In genomic region chr1:25245809-25246599, GRCh38 we compare ENCODE assay signal across 8 cellular contexts. TPM values are rescaled to one million over a fixed set of nuclear protein-coding genes. Genes with fewer than 3 reads are reported as not detected.
DNase-seq lines count a peak whose midpoint lies in the region; ATAC-seq and TF ChIP-seq lines count a peak whose summit lies in the region.

No MANE protein-coding gene starts in this region.

- TF ChIP-seq POLR2A in prostate gland (IDR thresholded peaks at IDR 0.05) (no peak), GM18505 (IDR thresholded peaks at IDR 0.05; ENCODE audit: borderline replicate concordance, extremely low read depth, insufficient read depth, insufficient read length) (no peak)

- ATAC-seq in GM19463 (IDR thresholded peaks at IDR 0.05; ENCODE audit: unreplicated experiment) (no peak), GM18505 (IDR thresholded peaks at IDR 0.05; ENCODE audit: unreplicated experiment) (no peak)

- peak; percentile 25 for DNase-seq in glomerular visceral epithelial cell (ENCODE audit: extremely low spot score)
- no peak for DNase-seq in prostate gland (ENCODE audit: low spot score)
- DNase-seq in epidermal melanocyte (ENCODE audit: insufficient read length, low spot score): no peak

- H3K9me3 ChIP-seq in BLaER1: no peaks in the 10 kb centered on the region
- no peaks in the 10 kb centered on the region for H3K9me3 ChIP-seq in HEK293 (ENCODE audit: control insufficient read depth, insufficient read depth, low read depth, low read length)
- H3K9me3 ChIP-seq in prostate gland: no peaks in the 10 kb centered on the region

- H3K27me3 ChIP-seq in BLaER1 (no peaks in the 10 kb centered on the region), prostate gland (replicated peaks; ENCODE audit: insufficient read depth) (no peaks in the 10 kb centered on the region)

- intact Hi-C loops in prostate gland (cut with DNase I): loop anchor here (10.0 kb wide), 1 partner anchor 99 kb away; no protein-coding TSS in a partner anchor

- POLR2A ChIA-PET in HEK293 (lab: Yijun Ruan, JAX): interaction anchor here (6.2 kb wide), 1 partner anchor 14 kb away, joined by 100 read pairs; the partner anchor contains the start of gene SYF2

- CTCF ChIA-PET in HEK293 (lab: Yijun Ruan, JAX): interaction anchor here (0.6 to 0.9 kb wide), 2 partner anchors 273 to 328 kb away, joined by 3 read pairs; no protein-coding TSS in a partner anchor

- H3K36me3 ChIP-seq in BLaER1: peaks cover 54% of the 10 kb centered on the region
- H3K36me3 ChIP-seq in HEK293 (ENCODE audit: control insufficient read depth in 2 of 2, insufficient read depth in 1 of 2, low read length in 2 of 2): peaks cover 33 to 54% of the 10 kb centered on the region in 2 experiments
- H3K36me3 ChIP-seq in prostate gland: peaks cover 0 to 12% of the 10 kb centered on the region in 2 donors

- H3K9ac ChIP-seq in BLaER1: peak overlapping the region; percentile 97

- peaks cover 60% of the 10 kb centered on the region for H4K20me1 ChIP-seq in BLaER1

- H3K4me3 ChIP-seq in BLaER1 (peak overlapping the region; percentile 97), HEK293 (ENCODE audit: low read depth, low read length) (peak overlapping the region; percentile 99), prostate gland (peak overlapping the region; percentile 82 to 92)

- H3K4me1 ChIP-seq in BLaER1: peaks cover 52% of the 10 kb centered on the region
- H3K4me1 ChIP-seq in HEK293 (ENCODE audit: control insufficient read depth, insufficient read depth, low read length): 0 out of 2 replicates have a peak, but pooled peaks cover 2% of the 10 kb centered on the region
- peaks cover 3% of the 10 kb centered on the region for H3K4me1 ChIP-seq in prostate gland (replicated peaks)

- TF ChIP-seq CTCF in HEK293 (tag by site-specific recombination; IDR thresholded peaks at IDR 0.05) (no peak), VCaP (conservative IDR thresholded peaks at IDR 0.05) (no peak), prostate gland (IDR thresholded peaks at IDR 0.05) (no peak)

- WGBS in prostate gland: 24% methylated on average over 29 of the region's 30 CpGs

- peak overlapping the region; percentile 95 for H3K4me2 ChIP-seq in BLaER1

- peak overlapping the region; percentile 95 for H3K27ac ChIP-seq in BLaER1
- peak overlapping the region; percentile 96 for H3K27ac ChIP-seq in HEK293 (ENCODE audit: extremely low read depth, low read depth, low read length)
- H3K27ac ChIP-seq in VCaP: peak overlapping the region; percentile 96
- peak overlapping the region; percentile 98 to 100 for H3K27ac ChIP-seq in prostate gland

TF ChIP-seq in HEK293, 187 proteins besides CTCF, POLR2A, EP300 and RAD21:
- TF ChIP-seq ZNF366 (tag by site-specific recombination; conservative IDR thresholded peaks at IDR 0.05) (peak; percentile 73), ZNF544 (tag by site-specific recombination; IDR thresholded peaks at IDR 0.05) (no peak), BCL11B (tag by site-specific recombination; IDR thresholded peaks at IDR 0.05; ENCODE audit: low read depth) (peak; percentile 75), ZXDB (tag by site-specific recombination; IDR thresholded peaks at IDR 0.05) (0 out of 2 replicates have a peak, but pooled peaks have one; percentile 18), PRDM1 (tag by site-specific recombination; IDR thresholded peaks at IDR 0.05) (peak; percentile 91), ZNF10 (tag by site-specific recombination; IDR thresholded peaks at IDR 0.05) (no peak), KLF9 (tag by site-specific recombination; IDR thresholded peaks at IDR 0.05; ENCODE audit: low read depth) (peak; percentile 41; the same call in 1 of the 2 replicates), EGR2 (tag by site-specific recombination; IDR thresholded peaks at IDR 0.05; ENCODE audit: low read depth) (peak; percentile 64), KLF16 (tag by site-specific recombination; IDR thresholded peaks at IDR 0.05) (0 out of 2 replicates have a peak, but pooled peaks have one; percentile 19), ZBTB8A (tag by site-specific recombination; IDR thresholded peaks at IDR 0.05) (peak; percentile 12; the same call in 1 of the 2 replicates), ZNF391 (tag by site-specific recombination; IDR thresholded peaks at IDR 0.05; ENCODE audit: borderline replicate concordance, low read depth) (0 out of 2 replicates have a peak, but pooled peaks have one; percentile 22), ZSCAN23 (tag by site-specific recombination; IDR thresholded peaks at IDR 0.05) (0 out of 2 replicates have a peak, but pooled peaks have one; percentile 13), ZNF629 (tag by site-specific recombination; IDR thresholded peaks at IDR 0.05) (peak; percentile 11; the same call in 1 of the 2 replicates), ZNF404 (tag by site-specific recombination; IDR thresholded peaks at IDR 0.05) (no peak), ZNF571 (tag by site-specific recombination; IDR thresholded peaks at IDR 0.05) (no peak), ZEB2 (tag by site-specific recombination; IDR thresholded peaks at IDR 0.05) (peak; percentile 33; the same call in 1 of the 2 replicates), ZNF76 (tag by site-specific recombination; IDR thresholded peaks at IDR 0.05; ENCODE audit: borderline replicate concordance, low read depth) (peak; percentile 78), SP2 (tag by site-specific recombination; IDR thresholded peaks at IDR 0.05) (peak; percentile 36; the same call in 1 of the 2 replicates), KLF10 (tag by site-specific recombination; IDR thresholded peaks at IDR 0.05) (0 out of 2 replicates have a peak, but pooled peaks have one; percentile 22), BCL11A (tag by site-specific recombination; IDR thresholded peaks at IDR 0.05; ENCODE audit: low read depth) (peak; percentile 63; the same call in 1 of the 2 replicates), ZIC2 (tag by site-specific recombination; IDR thresholded peaks at IDR 0.05) (no peak), ZFHX2 (tag by site-specific recombination; conservative IDR thresholded peaks at IDR 0.05) (peak; percentile 74)
TF ChIP-seq in HEK293: peak in this region for 17.

RNA-seq across cellular contexts. Expression of gene RSRP1, which starts 1.2 kb away (rescaled TPM):
- total RNA-seq in prostate gland: 100 to 1,000 TPM; 114 to 145 TPM

RNA-seq across cellular contexts. Expression of gene SYF2, which starts 13.7 kb away (rescaled TPM):
- 10 to 100 TPM; 46.5 to 51.0 TPM for total RNA-seq in prostate gland

RNA-seq across cellular contexts. Expression of gene RHD, which starts 26.3 kb away (rescaled TPM):
- not detected for total RNA-seq in prostate gland
